In genomic region chr6:1603708-1604346, GRCh38 we compare ENCODE assay signal across 9 cellular contexts. TPM values are rescaled to one million over a fixed set of nuclear protein-coding genes. Genes with fewer than 3 reads are reported as not detected.
DNase-seq lines count a peak whose midpoint lies in the region; ATAC-seq and TF ChIP-seq lines count a peak whose summit lies in the region.
"Had no signal": no experiment of that assay in that cellular context is flagged by ENCODE, and none has a peak within 500 bp of the region (broad histone marks: within the 10 kb centered on the region; RNA-seq: fewer than 3 reads in every experiment).

No MANE protein-coding gene starts in this region.

- peak overlapping the region; percentile 39 to 57 (median 54) for H3K4me3 ChIP-seq in mammary epithelial cell (replicated peaks in 1 of 3; ENCODE audit: insufficient read depth in 1 of 3, low read depth in 2 of 3, low read length in 3 of 3)
- H3K4me3 ChIP-seq in mesendoderm (ENCODE audit: low read length), result no peak overlapping the region
- peak overlapping the region; percentile 42 for H3K4me3 ChIP-seq in upper lobe of right lung

- no TSS peak for BruUV-seq in mammary epithelial cell (replicated peaks; lab: Mats Ljungman, UMichigan)

- H3K4me3 Mint-ChIP-seq in activated naive CD4-positive, alpha-beta T cell treated with anti-CD3 and anti-CD28 coated beads, Interleukin-2, amount 50 U/mL, for 24 hours, result peak overlapping the region; percentile 33

- H2BK15ac ChIP-seq in mesendoderm (replicated peaks; ENCODE audit: low read depth), result no peak overlapping the region

- peak overlapping the region; percentile 82 for H2AFZ ChIP-seq in mammary epithelial cell (ENCODE audit: low read depth, low read length)

- no peak overlapping the region for H3K23ac ChIP-seq in mesendoderm (ENCODE audit: low read length)

- H3K36me3 Mint-ChIP-seq in activated naive CD4-positive, alpha-beta T cell treated with anti-CD3 and anti-CD28 coated beads, Interleukin-2, amount 50 U/mL, for 24 hours, result no peaks in the 10 kb centered on the region

- H3K79me1 ChIP-seq in mesendoderm (ENCODE audit: low read length), result no peaks in the 10 kb centered on the region

- no peaks in the 10 kb centered on the region for H3K36me3 ChIP-seq in mammary epithelial cell (ENCODE audit: insufficient read depth, low read length)
- H3K36me3 ChIP-seq in mesendoderm (ENCODE audit: control insufficient read depth, insufficient read depth, low read length), result no peaks in the 10 kb centered on the region
- no peaks in the 10 kb centered on the region for H3K36me3 ChIP-seq in upper lobe of right lung

- H3K79me2 ChIP-seq in mammary epithelial cell (ENCODE audit: insufficient read depth, low read length), result no peaks in the 10 kb centered on the region
- H3K79me2 ChIP-seq in mesendoderm (ENCODE audit: control insufficient read depth, insufficient read depth, low read length), result no peaks in the 10 kb centered on the region

- H3K27me3 ChIP-seq in mammary epithelial cell (ENCODE audit: insufficient read depth, low read length) (no peaks in the 10 kb centered on the region), mesendoderm (ENCODE audit: insufficient read depth, low read length, poor library complexity) (peaks cover 20% of the 10 kb centered on the region), upper lobe of right lung (peaks cover 98% of the 10 kb centered on the region)

- peaks cover 35% of the 10 kb centered on the region for H3K4me1 Mint-ChIP-seq in activated naive CD4-positive, alpha-beta T cell treated with anti-CD3 and anti-CD28 coated beads, Interleukin-2, amount 50 U/mL, for 24 hours

- WGBS in mammary epithelial cell (ENCODE audit: low coverage, missing lambda C conversion rate), result 60% methylated on average over 18 of the region's 27 CpGs
- WGBS in mesendoderm (ENCODE audit: extremely low coverage, insufficient coverage, low lambda C conversion rate), result no CpG with 5 or more reads among the region's 27 CpGs

- no peak overlapping the region for H3K4ac ChIP-seq in mesendoderm (ENCODE audit: low read depth, low read length)

- no peak for DNase-seq in activated naive CD4-positive, alpha-beta T cell (lab: John Stamatoyannopoulos, UW)
- no peak for DNase-seq in mammary epithelial cell
- DNase-seq in mesendoderm, result no peak
- DNase-seq in upper lobe of right lung, result no peak
- DNase-seq in AG08395 (ENCODE audit: low spot score), result no peak
- no peak for DNase-seq in stimulated activated CD4-positive, alpha-beta T cell treated with anti-CD3 and anti-CD28 coated beads, Interleukin-1b, Interleukin-23, amount 100 ng/mL, for 48 hours

- no peak overlapping the region for H3K18ac ChIP-seq in mesendoderm (ENCODE audit: low read length)

- ATAC-seq in upper lobe of right lung, result no peak
- ATAC-seq in HG02571 (IDR thresholded peaks at IDR 0.05; ENCODE audit: unreplicated experiment), result no peak

- H4K8ac ChIP-seq in mesendoderm (ENCODE audit: low read depth, low read length), result no peak overlapping the region

- in situ Hi-C loops in mammary epithelial cell (cut with MboI; ENCODE audit: low sequenced_read_pairs in 2 of 2), result loop anchor here (10.0 to 25.0 kb wide), 3 partner anchors 501 to 591 kb away; no protein-coding TSS in a partner anchor

- intact Hi-C loops in mammary epithelial cell (cut with micrococcal nuclease), result loop anchor here (1.0 kb wide), 4 partner anchors 500 to 1091 kb away; no protein-coding TSS in a partner anchor
- intact Hi-C loops in upper lobe of right lung (cut with DNase I), result loop anchor here (5.0 to 10.0 kb wide), 3 partner anchors 503 to 751 kb away; no protein-coding TSS in a partner anchor

- H2BK120ac ChIP-seq in mesendoderm (ENCODE audit: low read depth, low read length), result no peak overlapping the region

- no peaks in the 10 kb centered on the region for H3K9me3 Mint-ChIP-seq in activated naive CD4-positive, alpha-beta T cell treated with anti-CD3 and anti-CD28 coated beads, Interleukin-2, amount 50 U/mL, for 24 hours

- CTCF ChIA-PET in mammary epithelial cell (lab: Charles Lee; ENCODE audit: low non-redundant PET), result no interaction called here

- H3K4me1 ChIP-seq in mammary epithelial cell (ENCODE audit: insufficient read depth, low read length) (peaks cover 13% of the 10 kb centered on the region), mesendoderm (ENCODE audit: control insufficient read depth, low read depth, low read length) (peaks cover 11% of the 10 kb centered on the region), upper lobe of right lung (peaks cover 16% of the 10 kb centered on the region)

- H3K4me2 ChIP-seq in mammary epithelial cell (ENCODE audit: insufficient read depth, low read depth, low read length) (peak overlapping the region; percentile 99), mesendoderm (ENCODE audit: low read length) (peak overlapping the region; percentile 71)

- no peaks in the 10 kb centered on the region for H4K20me1 ChIP-seq in mammary epithelial cell (ENCODE audit: insufficient read depth, low read length)

- H3K9ac ChIP-seq in mammary epithelial cell (ENCODE audit: insufficient read depth, low read length) (no peak overlapping the region), mesendoderm (ENCODE audit: low read length) (no peak overlapping the region)

- no peak for TF ChIP-seq CTCF in mammary epithelial cell (conservative IDR thresholded peaks at IDR 0.05 in 1 of 2, IDR thresholded peaks at IDR 0.05 in 1 of 2; ENCODE audit: extremely low read depth in 1 of 2, insufficient read depth in 1 of 2, low read depth in 1 of 2, low read length in 2 of 2)
- no peak for TF ChIP-seq CTCF in upper lobe of right lung (IDR thresholded peaks at IDR 0.05)

- H3K56ac ChIP-seq in mesendoderm (ENCODE audit: low read length), result peak overlapping the region; percentile 73

- H3K27me3 Mint-ChIP-seq in activated naive CD4-positive, alpha-beta T cell treated with anti-CD3 and anti-CD28 coated beads, Interleukin-2, amount 50 U/mL, for 24 hours, result peaks cover 56% of the 10 kb centered on the region

- dilution Hi-C loops in mammary epithelial cell (cut with HindIII; ENCODE audit: low sequenced_read_pairs), result loop anchor here (5.0 kb wide), 1 partner anchor 498 kb away; no protein-coding TSS in a partner anchor

- H2AK5ac ChIP-seq in mesendoderm (ENCODE audit: low read length), result no peak overlapping the region

- H2BK5ac ChIP-seq in mesendoderm (ENCODE audit: low read length), result no peak overlapping the region

- H3K9me3 ChIP-seq in mammary epithelial cell (replicated peaks; ENCODE audit: insufficient read depth, low read length) (no peaks in the 10 kb centered on the region), upper lobe of right lung (no peaks in the 10 kb centered on the region)

- H3K27ac ChIP-seq in mammary epithelial cell (ENCODE audit: insufficient read depth, low read depth, low read length) (no peak overlapping the region), mesendoderm (ENCODE audit: low read depth, low read length) (no peak overlapping the region), upper lobe of right lung (no peak overlapping the region)

- H4K5ac ChIP-seq in mesendoderm (ENCODE audit: low read length), result no peak overlapping the region

- H3K27ac Mint-ChIP-seq in activated naive CD4-positive, alpha-beta T cell treated with anti-CD3 and anti-CD28 coated beads, Interleukin-2, amount 50 U/mL, for 24 hours, result no peak overlapping the region

RNA-seq across cellular contexts. Expression of gene FOXC1, which starts 5.9 kb away (rescaled TPM):
- total RNA-seq in mammary epithelial cell (10 to 100 TPM; 12.1 to 15.8 TPM), upper lobe of right lung (4.9 TPM)
- 4.6 TPM for polyA plus RNA-seq in mammary epithelial cell
- 1.7 TPM for polyA minus RNA-seq in mammary epithelial cell
- 1.1 TPM for polyA plus RNA-seq in mesendoderm (2013, experiment 1 of 2)
- 1.1 TPM for polyA plus RNA-seq in mesendoderm (2013, experiment 2 of 2)
- polyA plus RNA-seq: CD14-positive monocyte had no signal
